8 cellular contexts compared by ENCODE assay signal in the genomic region with DNA sequence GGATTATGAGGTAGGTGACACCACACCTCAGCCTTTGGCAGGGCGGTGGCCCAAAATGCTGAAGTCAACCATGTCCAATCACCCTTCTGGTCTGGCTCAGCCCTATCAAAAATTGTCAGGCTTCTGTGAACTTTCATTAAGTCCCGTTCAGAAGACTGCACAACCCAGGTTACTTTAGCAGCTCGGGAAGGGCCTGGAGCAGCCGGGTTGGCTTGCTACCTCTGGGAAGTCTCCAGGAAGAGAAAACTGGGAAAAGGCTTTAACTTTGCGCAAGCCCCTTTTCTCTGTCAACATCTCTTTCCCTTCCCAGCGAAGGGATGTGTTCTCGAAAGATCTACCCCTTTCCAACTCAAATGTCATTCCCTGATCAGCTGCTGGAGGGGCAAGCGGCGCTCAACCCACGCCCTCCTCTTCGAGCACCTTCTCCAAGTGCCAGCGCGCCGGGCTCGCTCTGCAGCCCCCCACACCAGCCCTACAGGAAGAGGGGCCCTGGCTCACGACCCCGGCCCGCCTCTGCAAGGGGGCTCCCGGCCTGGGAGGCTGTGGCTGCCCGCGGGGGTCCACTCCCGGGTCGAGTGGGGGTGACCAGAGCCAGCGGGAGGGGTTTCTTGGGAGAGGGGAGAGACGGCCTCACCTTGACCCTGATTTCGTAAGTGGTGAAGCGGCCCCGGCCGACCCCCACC. TPM values are rescaled to one million over a fixed set of nuclear protein-coding genes. Genes with fewer than 3 reads are reported as not detected.
DNase-seq lines count a peak whose midpoint lies in the region; ATAC-seq, FAIRE-seq and TF ChIP-seq lines count a peak whose summit lies in the region.

No MANE protein-coding gene starts in this region.

- H3K36me3 ChIP-seq in HUES64 (ENCODE audit: insufficient read depth, low read length) (no peaks in the 10 kb centered on the region), keratinocyte (ENCODE audit: control insufficient read depth in 2 of 2, extremely low read depth in 1 of 2, insufficient read depth in 2 of 2, low read length in 2 of 2) (peaks cover 0 to 8% of the 10 kb centered on the region in 2 experiments)

- peak; percentile 6 for ATAC-seq in GM21367 (IDR thresholded peaks at IDR 0.05; ENCODE audit: unreplicated experiment)

- H3K4me3 ChIP-seq in HUES64 (ENCODE audit: low read length) (peak overlapping the region; percentile 83), keratinocyte (ENCODE audit: control insufficient read depth in 2 of 3, extremely low read depth in 1 of 3, insufficient read depth in 2 of 3, low read depth in 1 of 3, low read length in 3 of 3) (peak overlapping the region; percentile 79 to 99 (median 98))

- DNase-seq in Caki2 (ENCODE audit: low read depth) (peak; percentile 43), T-helper 1 cell (peak in 3 of 5 donors; percentile 3 to 23 (median 13)), cerebellar cortex (ENCODE audit: low spot score) (peak; percentile 60), keratinocyte (ENCODE audit: low read depth, low spot score) (no peak), NCI-H187 (lab: John Stamatoyannopoulos, UW) (no peak)
- peak; percentile 2 for DNase-seq in stimulated activated CD4-positive, alpha-beta T cell treated with anti-CD3 and anti-CD28 coated beads, Interleukin-12 subunit alpha, Interleukin-12 subunit beta, amount 100 ng/mL, for 4 hours

- H3K27me3 ChIP-seq in HUES64 (ENCODE audit: insufficient read depth, low read length) (no peaks in the 10 kb centered on the region), keratinocyte (ENCODE audit: control insufficient read depth, extremely low read depth, insufficient read depth, low read length) (no peaks in the 10 kb centered on the region)

- H3K9ac ChIP-seq in HUES64 (ENCODE audit: low read depth, low read length) (peak overlapping the region; percentile 84), keratinocyte (ENCODE audit: control insufficient read depth, extremely low read depth, insufficient read depth, low read length) (peak overlapping the region; percentile 91)

- H3K9me1 ChIP-seq in keratinocyte (ENCODE audit: control insufficient read depth, extremely low read depth, insufficient read depth, low read length), result no peaks in the 10 kb centered on the region

- in situ Hi-C loops in Caki2 (cut with HindIII; ENCODE audit: low pct_unique_long_range_greater_than_20kb, low sequenced_read_pairs), result no loop called here

- WGBS in HUES64, result 2% methylated on average over 29 of the region's 29 CpGs

- H3K9me3 ChIP-seq in HUES64 (ENCODE audit: insufficient read depth, low read depth, low read length) (no peaks in the 10 kb centered on the region), keratinocyte (ENCODE audit: control insufficient read depth, low read depth, low read length) (no peaks in the 10 kb centered on the region)

- H3K4me1 ChIP-seq in HUES64 (ENCODE audit: insufficient read depth, low read length) (peaks cover 7% of the 10 kb centered on the region; the same call in 1 of the 2 replicates), keratinocyte (ENCODE audit: control insufficient read depth, extremely low read depth, insufficient read depth, low read length) (peaks cover 2% of the 10 kb centered on the region)

- peak overlapping the region; percentile 83 for H2AFZ ChIP-seq in keratinocyte (ENCODE audit: control insufficient read depth, low read length)

- H3K4me2 ChIP-seq in keratinocyte (ENCODE audit: control insufficient read depth, extremely low read depth, insufficient read depth, low read depth, low read length), result peak overlapping the region; percentile 85

- H3K27ac ChIP-seq in HUES64 (ENCODE audit: low read depth, low read length) (peak overlapping the region; percentile 92), keratinocyte (ENCODE audit: control insufficient read depth, insufficient read depth, low read length) (peak overlapping the region; percentile 77)

- no peaks in the 10 kb centered on the region for H4K20me1 ChIP-seq in keratinocyte (ENCODE audit: control insufficient read depth, extremely low read depth, insufficient read depth, low read length)

- TF ChIP-seq CTCF in keratinocyte (optimal IDR thresholded peaks at IDR 0.05 in 1 of 3, IDR thresholded peaks at IDR 0.05 in 1 of 3, conservative IDR thresholded peaks at IDR 0.05 in 1 of 3; ENCODE audit: extremely low read depth in 1 of 3, insufficient read depth in 2 of 3, low read length in 3 of 3), result no peak

- peaks cover 52% of the 10 kb centered on the region for H3K79me2 ChIP-seq in keratinocyte (ENCODE audit: control insufficient read depth, insufficient read depth, low read length)

- FAIRE-seq in keratinocyte (lab: Jason Lieb, UNC), result peak; percentile 92

- dilution Hi-C loops in keratinocyte (cut with MboI; ENCODE audit: extremely low pct_ligation_motif_present, low sequenced_read_pairs), result no loop called here

RNA-seq across cellular contexts. Expression of gene SNX3, which starts 0.6 kb away (rescaled TPM):
- 142 and 169 TPM in 2 replicates for total RNA-seq in Caki2 (2014; rRNA removed; shearing (Covaris generic); ENCODE audit: low replicate concordance)
- 87.7 TPM for polyA plus RNA-seq in HUES64 (2013, experiment 1 of 2)
- polyA plus RNA-seq in HUES64 (2013, experiment 2 of 2), result 92.5 TPM
- polyA plus RNA-seq in keratinocyte, result 177 to 460 TPM (median 316 TPM) in 3 replicates
- polyA plus RNA-seq in keratinocyte (2011; ENCODE audit: low read depth), result 234 TPM
- polyA plus RNA-seq in keratinocyte (2011; cell fraction: cytosol; rRNA removed), result 303 and 745 TPM in 2 replicates
- polyA plus RNA-seq in keratinocyte (2011; cell fraction: nucleus; rRNA removed), result 101 and 136 TPM in 2 replicates
- polyA plus RNA-seq in keratinocyte (2012; ENCODE audit: low replicate concordance), result 149 and 186 TPM in 2 replicates
- polyA minus RNA-seq in keratinocyte, result 82.3 to 147 TPM (median 118 TPM) in 3 replicates
- 109 TPM for polyA minus RNA-seq in keratinocyte (2011; cell fraction: cytosol; rRNA and poly(A)+ RNA removed)
- polyA minus RNA-seq in keratinocyte (2011; cell fraction: nucleus; rRNA and poly(A)+ RNA removed), result 17.8 and 34.0 TPM in 2 replicates

RNA-seq across cellular contexts. Expression of gene AFG1L, which starts 34.6 kb away (rescaled TPM):
- 4.8 and 6.8 TPM in 2 replicates for total RNA-seq in Caki2 (2014; rRNA removed; shearing (Covaris generic); ENCODE audit: low replicate concordance)
- polyA plus RNA-seq in HUES64 (2013, experiment 1 of 2), result 4.3 TPM
- 5.1 TPM for polyA plus RNA-seq in HUES64 (2013, experiment 2 of 2)
- 1.9 to 3.1 TPM (median 2.2 TPM) in 3 replicates for polyA plus RNA-seq in keratinocyte
- 7.2 TPM for polyA plus RNA-seq in keratinocyte (2011; ENCODE audit: low read depth)
- 1.0 and 2.2 TPM in 2 replicates for polyA plus RNA-seq in keratinocyte (2011; cell fraction: cytosol; rRNA removed)
- 2.3 and 2.5 TPM in 2 replicates for polyA plus RNA-seq in keratinocyte (2011; cell fraction: nucleus; rRNA removed)
- 2.0 and 2.6 TPM in 2 replicates for polyA plus RNA-seq in keratinocyte (2012; ENCODE audit: low replicate concordance)
- polyA minus RNA-seq in keratinocyte, result 2.0 to 5.2 TPM (median 3.0 TPM) in 3 replicates
- 9.2 TPM for polyA minus RNA-seq in keratinocyte (2011; cell fraction: cytosol; rRNA and poly(A)+ RNA removed)
- 7.9 and 11.1 TPM in 2 replicates for polyA minus RNA-seq in keratinocyte (2011; cell fraction: nucleus; rRNA and poly(A)+ RNA removed)

Comparison
In these comparisons a context has a peak if more than half of its experiments do, and no peak if none do; other contexts are left out.
1. DNase-seq: peak in Caki2 (single experiment), T-helper 1 cell (3 of 5), cerebellar cortex (single experiment) and stimulated activated CD4-positive, alpha-beta T cell treated with anti-CD3 and anti-CD28 coated beads, Interleukin-12 subunit alpha, Interleukin-12 subunit beta, amount 100 ng/mL, for 4 hours (single experiment); none in keratinocyte (single experiment) and NCI-H187 (0 of 2).